In the genomic region with DNA sequence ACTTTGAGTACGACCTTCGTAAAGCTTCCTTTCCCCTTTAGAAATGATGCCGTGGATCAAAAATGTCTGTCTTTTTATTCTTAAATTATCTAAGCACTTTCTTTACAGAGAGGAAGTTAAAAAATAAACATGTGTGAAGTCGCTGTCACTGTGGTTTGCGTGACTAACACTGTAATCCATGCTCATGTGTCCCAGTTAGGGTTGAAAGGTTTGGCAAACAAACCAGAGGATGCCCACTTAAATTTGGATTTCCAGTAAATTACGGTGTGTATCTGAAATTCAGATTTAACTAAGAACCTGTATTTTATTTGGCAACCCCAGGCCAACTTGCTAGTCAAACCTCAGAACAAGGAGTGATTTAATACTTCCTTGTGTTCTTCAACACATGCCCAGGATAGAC, we compare ENCODE assay signal across 1 cellular context.
TF ChIP-seq lines count a peak whose summit lies in the region.

No MANE protein-coding gene starts in this region.

TF ChIP-seq in SK-N-SH, 30 proteins besides CTCF, POLR2A, EP300 and RAD21 (continued from another document):
- TF ChIP-seq, protein P1, sequence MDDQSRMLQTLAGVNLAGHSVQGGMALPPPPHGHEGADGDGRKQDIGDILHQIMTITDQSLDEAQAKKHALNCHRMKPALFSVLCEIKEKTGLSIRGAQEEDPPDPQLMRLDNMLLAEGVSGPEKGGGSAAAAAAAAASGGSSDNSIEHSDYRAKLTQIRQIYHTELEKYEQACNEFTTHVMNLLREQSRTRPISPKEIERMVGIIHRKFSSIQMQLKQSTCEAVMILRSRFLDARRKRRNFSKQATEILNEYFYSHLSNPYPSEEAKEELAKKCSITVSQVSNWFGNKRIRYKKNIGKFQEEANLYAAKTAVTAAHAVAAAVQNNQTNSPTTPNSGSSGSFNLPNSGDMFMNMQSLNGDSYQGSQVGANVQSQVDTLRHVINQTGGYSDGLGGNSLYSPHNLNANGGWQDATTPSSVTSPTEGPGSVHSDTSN (IDR thresholded peaks at IDR 0.05): no peak
- TF ChIP-seq, protein P2, sequence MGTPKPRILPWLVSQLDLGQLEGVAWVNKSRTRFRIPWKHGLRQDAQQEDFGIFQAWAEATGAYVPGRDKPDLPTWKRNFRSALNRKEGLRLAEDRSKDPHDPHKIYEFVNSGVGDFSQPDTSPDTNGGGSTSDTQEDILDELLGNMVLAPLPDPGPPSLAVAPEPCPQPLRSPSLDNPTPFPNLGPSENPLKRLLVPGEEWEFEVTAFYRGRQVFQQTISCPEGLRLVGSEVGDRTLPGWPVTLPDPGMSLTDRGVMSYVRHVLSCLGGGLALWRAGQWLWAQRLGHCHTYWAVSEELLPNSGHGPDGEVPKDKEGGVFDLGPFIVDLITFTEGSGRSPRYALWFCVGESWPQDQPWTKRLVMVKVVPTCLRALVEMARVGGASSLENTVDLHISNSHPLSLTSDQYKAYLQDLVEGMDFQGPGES (IDR thresholded peaks at IDR 0.05; ENCODE audit: low read depth, low read length): no peak
- TF ChIP-seq SMC3 (IDR thresholded peaks at IDR 0.05; ENCODE audit: low read depth, low read length): no peak
- TF ChIP-seq, protein P3, sequence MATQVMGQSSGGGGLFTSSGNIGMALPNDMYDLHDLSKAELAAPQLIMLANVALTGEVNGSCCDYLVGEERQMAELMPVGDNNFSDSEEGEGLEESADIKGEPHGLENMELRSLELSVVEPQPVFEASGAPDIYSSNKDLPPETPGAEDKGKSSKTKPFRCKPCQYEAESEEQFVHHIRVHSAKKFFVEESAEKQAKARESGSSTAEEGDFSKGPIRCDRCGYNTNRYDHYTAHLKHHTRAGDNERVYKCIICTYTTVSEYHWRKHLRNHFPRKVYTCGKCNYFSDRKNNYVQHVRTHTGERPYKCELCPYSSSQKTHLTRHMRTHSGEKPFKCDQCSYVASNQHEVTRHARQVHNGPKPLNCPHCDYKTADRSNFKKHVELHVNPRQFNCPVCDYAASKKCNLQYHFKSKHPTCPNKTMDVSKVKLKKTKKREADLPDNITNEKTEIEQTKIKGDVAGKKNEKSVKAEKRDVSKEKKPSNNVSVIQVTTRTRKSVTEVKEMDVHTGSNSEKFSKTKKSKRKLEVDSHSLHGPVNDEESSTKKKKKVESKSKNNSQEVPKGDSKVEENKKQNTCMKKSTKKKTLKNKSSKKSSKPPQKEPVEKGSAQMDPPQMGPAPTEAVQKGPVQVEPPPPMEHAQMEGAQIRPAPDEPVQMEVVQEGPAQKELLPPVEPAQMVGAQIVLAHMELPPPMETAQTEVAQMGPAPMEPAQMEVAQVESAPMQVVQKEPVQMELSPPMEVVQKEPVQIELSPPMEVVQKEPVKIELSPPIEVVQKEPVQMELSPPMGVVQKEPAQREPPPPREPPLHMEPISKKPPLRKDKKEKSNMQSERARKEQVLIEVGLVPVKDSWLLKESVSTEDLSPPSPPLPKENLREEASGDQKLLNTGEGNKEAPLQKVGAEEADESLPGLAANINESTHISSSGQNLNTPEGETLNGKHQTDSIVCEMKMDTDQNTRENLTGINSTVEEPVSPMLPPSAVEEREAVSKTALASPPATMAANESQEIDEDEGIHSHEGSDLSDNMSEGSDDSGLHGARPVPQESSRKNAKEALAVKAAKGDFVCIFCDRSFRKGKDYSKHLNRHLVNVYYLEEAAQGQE (IDR thresholded peaks at IDR 0.05; ENCODE audit: low read depth, low read length): no peak
- TF ChIP-seq FOXM1 (IDR thresholded peaks at IDR 0.05; ENCODE audit: low read depth): no peak
- TF ChIP-seq RCOR1 (IDR thresholded peaks at IDR 0.05; ENCODE audit: low read length): no peak
- TF ChIP-seq, protein P4, sequence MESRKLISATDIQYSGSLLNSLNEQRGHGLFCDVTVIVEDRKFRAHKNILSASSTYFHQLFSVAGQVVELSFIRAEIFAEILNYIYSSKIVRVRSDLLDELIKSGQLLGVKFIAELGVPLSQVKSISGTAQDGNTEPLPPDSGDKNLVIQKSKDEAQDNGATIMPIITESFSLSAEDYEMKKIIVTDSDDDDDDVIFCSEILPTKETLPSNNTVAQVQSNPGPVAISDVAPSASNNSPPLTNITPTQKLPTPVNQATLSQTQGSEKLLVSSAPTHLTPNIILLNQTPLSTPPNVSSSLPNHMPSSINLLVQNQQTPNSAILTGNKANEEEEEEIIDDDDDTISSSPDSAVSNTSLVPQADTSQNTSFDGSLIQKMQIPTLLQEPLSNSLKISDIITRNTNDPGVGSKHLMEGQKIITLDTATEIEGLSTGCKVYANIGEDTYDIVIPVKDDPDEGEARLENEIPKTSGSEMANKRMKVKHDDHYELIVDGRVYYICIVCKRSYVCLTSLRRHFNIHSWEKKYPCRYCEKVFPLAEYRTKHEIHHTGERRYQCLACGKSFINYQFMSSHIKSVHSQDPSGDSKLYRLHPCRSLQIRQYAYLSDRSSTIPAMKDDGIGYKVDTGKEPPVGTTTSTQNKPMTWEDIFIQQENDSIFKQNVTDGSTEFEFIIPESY (IDR thresholded peaks at IDR 0.05; ENCODE audit: borderline replicate concordance, low read depth): no peak
- TF ChIP-seq RXRA (IDR thresholded peaks at IDR 0.05; ENCODE audit: borderline replicate concordance, low read depth): no peak
- TF ChIP-seq RFX5 (IDR thresholded peaks at IDR 0.05; ENCODE audit: low read length): no peak
TF ChIP-seq in SK-N-SH: peak in this region for 0.
